ENCODE assay signal across 15 cellular contexts in the genomic region with DNA sequence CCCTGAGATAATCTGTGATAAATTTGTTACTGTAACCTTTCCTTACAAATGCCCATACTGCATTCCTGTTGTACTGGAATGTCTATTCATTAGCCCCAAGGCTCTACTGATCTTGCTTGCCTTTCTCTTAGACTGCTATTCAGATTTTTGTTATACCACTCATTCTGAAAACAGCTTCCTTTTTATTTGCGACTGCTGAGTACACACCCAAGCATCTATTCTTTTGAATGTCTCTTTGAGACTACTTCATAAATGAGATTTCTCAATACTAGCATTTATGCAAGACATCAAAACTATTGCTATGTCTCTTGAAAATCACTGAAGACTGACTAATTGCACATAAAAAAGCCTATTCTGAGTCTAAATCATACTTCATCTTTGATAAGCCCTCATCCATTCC. TPM values are rescaled to one million over a fixed set of nuclear protein-coding genes. Genes with fewer than 3 reads are reported as not detected.
DNase-seq lines count a peak whose midpoint lies in the region; ATAC-seq and TF ChIP-seq lines count a peak whose summit lies in the region.
"Had no signal": no experiment of that assay in that cellular context is flagged by ENCODE, and none has a peak within 500 bp of the region (broad histone marks: within the 10 kb centered on the region; RNA-seq: fewer than 3 reads in every experiment).

No MANE protein-coding gene starts in this region.

- peak; percentile 62 for DNase-seq in MCF 10A (ENCODE audit: unreplicated experiment)
- no peak for DNase-seq in breast epithelium (ENCODE audit: low spot score in 2 of 2)
- peak; percentile 14 for DNase-seq in SK-N-MC (ENCODE audit: low read depth, low spot score)
- DNase-seq in fibroblast of peridontal ligament (ENCODE audit: extremely low read depth), result peak; percentile 59
- no peak for DNase-seq in type B pancreatic cell (ENCODE audit: extremely low spot score, unreplicated experiment)
- DNase-seq in uterus, result no peak
- no peak for DNase-seq in body of pancreas
- no peak for DNase-seq in NAMALWA (ENCODE audit: low spot score)
- DNase-seq: activated CD4-positive, alpha-beta T cell treated with anti-CD3 and anti-CD28 coated beads for 1 hour; activated CD8-positive, alpha-beta memory T cell treated with anti-CD3 and anti-CD28 coated beads, Interleukin-2, amount 50 U/mL, for 48 hours; activated naive CD8-positive, alpha-beta T cell treated with anti-CD3 and anti-CD28 coated beads for 36 hours; colonic mucosa; pancreas; substantia nigra had no signal

- TF ChIP-seq CTCF in MCF 10A (IDR thresholded peaks at IDR 0.05; ENCODE audit: unreplicated experiment) (no peak), breast epithelium (IDR thresholded peaks at IDR 0.05) (no peak), type B pancreatic cell (conservative IDR thresholded peaks at IDR 0.05) (no peak), uterus (IDR thresholded peaks at IDR 0.05) (no peak), body of pancreas (IDR thresholded peaks at IDR 0.05) (no peak)

- H3K36me3 ChIP-seq in breast epithelium (no peaks in the 10 kb centered on the region), SK-N-MC (ENCODE audit: insufficient read depth, low read length) (no peaks in the 10 kb centered on the region), uterus (no peaks in the 10 kb centered on the region), body of pancreas (replicated peaks in 1 of 2; ENCODE audit: insufficient read depth in 1 of 2, low read depth in 2 of 2) (no peaks in the 10 kb centered on the region)
- H3K36me3 ChIP-seq: colonic mucosa, pancreas had no signal

- no TSS peak for BruUV-seq in MCF 10A (replicated peaks; lab: Mats Ljungman, UMichigan)

- H3K27ac ChIP-seq in breast epithelium, result no peak overlapping the region
- peak overlapping the region; percentile 22; the same call in 1 of the 2 replicates for H3K27ac ChIP-seq in SK-N-MC
- H3K27ac ChIP-seq in uterus, result no peak overlapping the region
- no peak overlapping the region for H3K27ac ChIP-seq in body of pancreas
- H3K27ac ChIP-seq: colonic mucosa, pancreas had no signal

- H3K27me3 Mint-ChIP-seq in MCF 10A (ENCODE audit: insufficient read depth, unreplicated experiment) (no peaks in the 10 kb centered on the region), type B pancreatic cell (no peaks in the 10 kb centered on the region)
- H3K27me3 Mint-ChIP-seq: activated naive CD8-positive, alpha-beta T cell treated with anti-CD3 and anti-CD28 coated beads for 36 hours had no signal

- intact Hi-C loops in MCF 10A (cut with micrococcal nuclease), result no loop called here
- intact Hi-C loops in breast epithelium (cut with DNase I; ENCODE audit: low total_unique reads), result no loop called here
- intact Hi-C loops in uterus (cut with DNase I; ENCODE audit: low total_unique reads), result no loop called here
- intact Hi-C loops in body of pancreas (cut with DNase I), result no loop called here

- H3K4me1 ChIP-seq in breast epithelium, result no peaks in the 10 kb centered on the region
- no peaks in the 10 kb centered on the region for H3K4me1 ChIP-seq in uterus
- peaks cover 35% of the 10 kb centered on the region for H3K4me1 ChIP-seq in body of pancreas
- H3K4me1 ChIP-seq: colonic mucosa had no signal

- no peaks in the 10 kb centered on the region for H3K27me3 ChIP-seq in breast epithelium
- no peaks in the 10 kb centered on the region for H3K27me3 ChIP-seq in uterus
- no peaks in the 10 kb centered on the region for H3K27me3 ChIP-seq in body of pancreas
- H3K27me3 ChIP-seq: colonic mucosa, pancreas had no signal

- POLR2A ChIA-PET in MCF 10A (lab: Yijun Ruan, JAX), result interaction anchor here (1.2 to 2.7 kb wide), 8 partner anchors 8 to 52 kb away, joined by 3 to 17 read pairs (median 6); a partner anchor contains a TSS

- H3K4me1 Mint-ChIP-seq in MCF 10A (ENCODE audit: insufficient read depth, unreplicated experiment) (peaks cover 18% of the 10 kb centered on the region), type B pancreatic cell (ENCODE audit: unreplicated experiment) (peaks cover 12% of the 10 kb centered on the region)

- no peak overlapping the region for H3K4me3 ChIP-seq in breast epithelium
- H3K4me3 ChIP-seq in SK-N-MC, result no peak overlapping the region
- no peak overlapping the region for H3K4me3 ChIP-seq in uterus
- no peak overlapping the region for H3K4me3 ChIP-seq in body of pancreas
- H3K4me3 ChIP-seq: colonic mucosa, pancreas had no signal

- H3K9me3 ChIP-seq in breast epithelium (no peaks in the 10 kb centered on the region), SK-N-MC (ENCODE audit: low read depth, low read length) (no peaks in the 10 kb centered on the region), uterus (no peaks in the 10 kb centered on the region), body of pancreas (no peaks in the 10 kb centered on the region)
- H3K9me3 ChIP-seq: colonic mucosa, pancreas had no signal

- CTCF ChIA-PET in MCF 10A (lab: Yijun Ruan, JAX), result interaction anchor here (0.6 to 1.8 kb wide), 5 partner anchors 27 to 217 kb away, joined by 3 to 5 read pairs (median 3); no protein-coding TSS in a partner anchor

- H3K9me3 Mint-ChIP-seq in MCF 10A (ENCODE audit: unreplicated experiment), result no peaks in the 10 kb centered on the region
- H3K9me3 Mint-ChIP-seq in type B pancreatic cell, result peaks cover 4% of the 10 kb centered on the region
- H3K9me3 Mint-ChIP-seq: T-helper 1 cell treated with Interleukin-12 subunit alpha and Interleukin-12 subunit beta and Interleukin-4 antibody, amounts not matched to agents 30 μg/mL and 1 μg/mL, for 36 hours had no signal

- H3K27ac Mint-ChIP-seq in MCF 10A (ENCODE audit: low read depth, unreplicated experiment) (no peak overlapping the region), type B pancreatic cell (peak overlapping the region; percentile 1)
- H3K27ac Mint-ChIP-seq: activated naive CD8-positive, alpha-beta T cell treated with anti-CD3 and anti-CD28 coated beads for 36 hours; T-helper 1 cell treated with Interleukin-12 subunit alpha and Interleukin-12 subunit beta and Interleukin-4 antibody, amounts not matched to agents 30 μg/mL and 1 μg/mL, for 36 hours had no signal

- no peak overlapping the region for H3K9ac ChIP-seq in SK-N-MC (ENCODE audit: insufficient read length)

- ATAC-seq in body of pancreas, result no peak
- ATAC-seq: pancreas had no signal

- 59 to 81% methylated on average over 1 of the region's 1 CpG for WGBS in body of pancreas, 2 donors

- H3K36me3 Mint-ChIP-seq in MCF 10A (ENCODE audit: insufficient read depth, unreplicated experiment), result no peaks in the 10 kb centered on the region
- H3K36me3 Mint-ChIP-seq in type B pancreatic cell, result no peaks in the 10 kb centered on the region

- no peak for TF ChIP-seq POLR2A in breast epithelium (IDR thresholded peaks at IDR 0.05)
- no peak for TF ChIP-seq POLR2A in uterus (IDR thresholded peaks at IDR 0.05)
- TF ChIP-seq POLR2A in body of pancreas (IDR thresholded peaks at IDR 0.05), result no peak

- no peak overlapping the region for H3K4me3 Mint-ChIP-seq in MCF 10A (ENCODE audit: unreplicated experiment)
- no peak overlapping the region for H3K4me3 Mint-ChIP-seq in type B pancreatic cell
- H3K4me3 Mint-ChIP-seq: activated naive CD8-positive, alpha-beta T cell treated with anti-CD3 and anti-CD28 coated beads for 36 hours; T-helper 1 cell treated with Interleukin-12 subunit alpha and Interleukin-12 subunit beta and Interleukin-4 antibody, amounts not matched to agents 30 μg/mL and 1 μg/mL, for 36 hours had no signal

RNA-seq across cellular contexts. Expression of a gene that starts 38.6 kb away (rescaled TPM):
- total RNA-seq in MCF 10A (2022), result 19.2 and 20.9 TPM in 2 replicates
- 10 to 100 TPM; 10.1 to 54.7 (median 29.8) TPM for total RNA-seq in breast epithelium
- total RNA-seq in type B pancreatic cell (ENCODE audit: low replicate concordance), result 8.7 and 8.8 TPM in 2 replicates
- total RNA-seq in uterus, result 10 to 100 TPM in 3 of 4 donors, 1 to 10 TPM in 1; 1.8 to 37.5 (median 19.5) TPM
- 10 to 100 TPM in 1 of 2 donors, 1 to 10 TPM in 1; 6.9 to 26.2 TPM for total RNA-seq in body of pancreas

Comparison
In these comparisons a context has a peak if more than half of its experiments do, and no peak if none do; other contexts are left out.
1. DNase-seq: peak in MCF 10A (single experiment), SK-N-MC (single experiment) and fibroblast of peridontal ligament (single experiment); none in breast epithelium (0 of 2), type B pancreatic cell (single experiment), uterus (0 of 2), body of pancreas (0 of 4) and NAMALWA (single experiment).